ENCODE assay signal across 19 cellular contexts in genomic region chr3:207973-208372, GRCh38. TPM values are rescaled to one million over a fixed set of nuclear protein-coding genes. Genes with fewer than 3 reads are reported as not detected.
"Had no signal": no experiment of that assay in that cellular context is flagged by ENCODE, and none has a peak within 500 bp of the region (broad histone marks: within the 10 kb centered on the region; RNA-seq: fewer than 3 reads in every experiment).

No MANE protein-coding gene starts in this region.

- DNase-seq: activated CD4-positive, alpha-beta memory T cell treated with anti-CD3 and anti-CD28 coated beads, Interleukin-2, amount 10 ng/mL, durations not matched to agents 7 days and 5 days; activated CD4-positive, alpha-beta T cell treated with anti-CD3 and anti-CD28 coated beads for 36 hours; activated CD8-positive, alpha-beta memory T cell treated with anti-CD3 and anti-CD28 coated beads, Interleukin-2, amount 50 U/mL, for 48 hours; activated naive CD4-positive, alpha-beta T cell; left cardiac atrium; naive B cell; right cardiac atrium; T-helper 9 cell; transverse colon had no signal

- H3K27ac Mint-ChIP-seq: activated CD4-positive, alpha-beta memory T cell treated with anti-CD3 and anti-CD28 coated beads, Interleukin-2, amount 10 ng/mL, durations not matched to agents 7 days and 5 days; activated CD4-positive, alpha-beta T cell treated with anti-CD3 and anti-CD28 coated beads for 36 hours; activated T-helper 1 cell treated with anti-CD3 and anti-CD28 coated beads, Interleukin-12 subunit alpha, Interleukin-12 subunit beta, Interleukin-2, Interleukin-4 antibody, amounts not matched to agents 30 ng/mL and 10 ng/mL and 1 ng/mL, durations not matched to agents 14 hours and 24 hours and 36 hours had no signal

- H3K9me3 Mint-ChIP-seq: activated T-helper 1 cell treated with anti-CD3 and anti-CD28 coated beads, Interleukin-12 subunit alpha, Interleukin-12 subunit beta, Interleukin-2, Interleukin-4 antibody, amounts not matched to agents 30 ng/mL and 10 ng/mL and 1 ng/mL, durations not matched to agents 14 hours and 24 hours and 36 hours; naive B cell had no signal

- H3K4me1 Mint-ChIP-seq: activated CD4-positive, alpha-beta memory T cell treated with anti-CD3 and anti-CD28 coated beads, Interleukin-2, amount 10 ng/mL, durations not matched to agents 7 days and 5 days; activated CD4-positive, alpha-beta T cell treated with anti-CD3 and anti-CD28 coated beads for 36 hours had no signal

- ATAC-seq: activated CD4-positive, alpha-beta T cell treated with anti-CD3 and anti-CD28 coated beads for 36 hours; left cardiac atrium; right cardiac atrium had no signal

- H3K36me3 Mint-ChIP-seq: naive B cell had no signal

- FAIRE-seq: bronchial epithelial cell had no signal

- H3K4me2 ChIP-seq: smooth muscle cell had no signal

- H3K4me3 ChIP-seq: ascending aorta, esophagus muscularis mucosa, lung, smooth muscle cell, transverse colon had no signal

- H3K4me1 ChIP-seq: ascending aorta, esophagus muscularis mucosa, transverse colon had no signal

- H3K27me3 ChIP-seq: ascending aorta, esophagus muscularis mucosa, neutrophil, transverse colon had no signal

- H3K27me3 Mint-ChIP-seq: activated CD4-positive, alpha-beta memory T cell treated with anti-CD3 and anti-CD28 coated beads, Interleukin-2, amount 10 ng/mL, durations not matched to agents 7 days and 5 days had no signal

- H3K4me3 Mint-ChIP-seq: activated CD4-positive, alpha-beta memory T cell treated with anti-CD3 and anti-CD28 coated beads, Interleukin-2, amount 10 ng/mL, durations not matched to agents 7 days and 5 days; activated CD4-positive, alpha-beta T cell treated with anti-CD3 and anti-CD28 coated beads for 36 hours; activated T-helper 1 cell treated with anti-CD3 and anti-CD28 coated beads, Interleukin-12 subunit alpha, Interleukin-12 subunit beta, Interleukin-2, Interleukin-4 antibody, amounts not matched to agents 30 ng/mL and 10 ng/mL and 1 ng/mL, durations not matched to agents 14 hours and 24 hours and 36 hours; naive B cell had no signal

- H3K36me3 ChIP-seq: ascending aorta, esophagus muscularis mucosa, neutrophil, transverse colon had no signal

- H3K9me3 ChIP-seq: ascending aorta, esophagus muscularis mucosa, neutrophil, transverse colon had no signal

- H3K27ac ChIP-seq: ascending aorta, esophagus muscularis mucosa, neutrophil, transverse colon had no signal

RNA-seq across cellular contexts. Expression of gene CHL1, which starts 11.4 kb away (rescaled TPM):
- total RNA-seq: activated CD4-positive, alpha-beta memory T cell treated with anti-CD3 and anti-CD28 coated beads, Interleukin-2, amount 10 ng/mL, durations not matched to agents 7 days and 5 days; activated CD4-positive, alpha-beta T cell treated with anti-CD3 and anti-CD28 coated beads for 36 hours; activated T-helper 1 cell treated with anti-CD3 and anti-CD28 coated beads, Interleukin-12 subunit alpha, Interleukin-12 subunit beta, Interleukin-2, Interleukin-4 antibody, amounts not matched to agents 30 ng/mL and 10 ng/mL and 1 ng/mL, durations not matched to agents 14 hours and 24 hours and 36 hours; chondrocyte; dermis microvascular lymphatic vessel endothelial cell; fibroblast of villous mesenchyme; smooth muscle cell had no signal
- polyA plus RNA-seq: smooth muscle cell had no signal
